In genomic region chr7:122674502-122674901, GRCh38 we compare ENCODE assay signal across 12 cellular contexts. TPM values are rescaled to one million over a fixed set of nuclear protein-coding genes. Genes with fewer than 3 reads are reported as not detected.
DNase-seq lines count a peak whose midpoint lies in the region; ATAC-seq, FAIRE-seq and TF ChIP-seq lines count a peak whose summit lies in the region.
"Had no signal": no experiment of that assay in that cellular context is flagged by ENCODE, and none has a peak within 500 bp of the region (broad histone marks: within the 10 kb centered on the region; RNA-seq: fewer than 3 reads in every experiment).

No MANE protein-coding gene starts in this region.

- H3K36me3 ChIP-seq in OCI-LY3 (replicated peaks; ENCODE audit: low read depth, low read length) (no peaks in the 10 kb centered on the region), pancreas (no peaks in the 10 kb centered on the region)

- no peaks in the 10 kb centered on the region for H3K36me3 Mint-ChIP-seq in activated naive CD8-positive, alpha-beta T cell treated with anti-CD3 and anti-CD28 coated beads for 36 hours
- H3K36me3 Mint-ChIP-seq: activated naive CD4-positive, alpha-beta T cell treated with anti-CD3 and anti-CD28 coated beads, Interleukin-2, amount 50 U/mL, for 24 hours; CD14-positive monocyte had no signal

- no peaks in the 10 kb centered on the region for H3K9me3 ChIP-seq in OCI-LY3 (ENCODE audit: insufficient read depth, low read length)
- H3K9me3 ChIP-seq in pancreas = no peaks in the 10 kb centered on the region

- H3K27ac Mint-ChIP-seq in activated naive CD8-positive, alpha-beta T cell treated with anti-CD3 and anti-CD28 coated beads for 36 hours = no peak overlapping the region
- H3K27ac Mint-ChIP-seq: activated naive CD4-positive, alpha-beta T cell treated with anti-CD3 and anti-CD28 coated beads, Interleukin-2, amount 50 U/mL, for 24 hours; CD14-positive monocyte had no signal

- no peak for TF ChIP-seq CTCF in OCI-LY3 (IDR thresholded peaks at IDR 0.05; ENCODE audit: low read depth, low read length)
- no peak for TF ChIP-seq CTCF in pancreas (IDR thresholded peaks at IDR 0.05)

- H3K79me2 ChIP-seq in OCI-LY3 (ENCODE audit: low read length) = no peaks in the 10 kb centered on the region

- peaks cover 8% of the 10 kb centered on the region; the same call in 1 of the 2 replicates for H3K4me1 ChIP-seq in OCI-LY3 (ENCODE audit: low read length)
- peaks cover 0 to 10% (median 0%) of the 10 kb centered on the region in 3 donors for H3K4me1 ChIP-seq in pancreas

- H3K27ac ChIP-seq in OCI-LY3 (ENCODE audit: low read length) (no peak overlapping the region), pancreas (peak overlapping the region in 2 of 4 donors; percentile 49 to 66)

- H3K4me1 Mint-ChIP-seq in activated naive CD8-positive, alpha-beta T cell treated with anti-CD3 and anti-CD28 coated beads for 36 hours = no peaks in the 10 kb centered on the region
- H3K4me1 Mint-ChIP-seq: activated naive CD4-positive, alpha-beta T cell treated with anti-CD3 and anti-CD28 coated beads, Interleukin-2, amount 50 U/mL, for 24 hours; CD14-positive monocyte had no signal

- H3K4me2 ChIP-seq in OCI-LY3 (ENCODE audit: low read length) = peak overlapping the region; percentile 21; the same call in 1 of the 2 replicates

- FAIRE-seq in pancreas (lab: Jason Lieb, UNC) (no peak), GM19239 (lab: Jason Lieb, UNC) (no peak)

- H3K4me3 ChIP-seq in OCI-LY3 (ENCODE audit: low read length) (no peak overlapping the region), pancreas (peak overlapping the region in 1 of 4 donors; percentile 7)

- no peaks in the 10 kb centered on the region for H3K27me3 Mint-ChIP-seq in activated naive CD8-positive, alpha-beta T cell treated with anti-CD3 and anti-CD28 coated beads for 36 hours
- H3K27me3 Mint-ChIP-seq: activated naive CD4-positive, alpha-beta T cell treated with anti-CD3 and anti-CD28 coated beads, Interleukin-2, amount 50 U/mL, for 24 hours had no signal

- peak; percentile 22 for DNase-seq in Ammon's horn (ENCODE audit: low spot score)
- peak; percentile 36 for DNase-seq in dedifferentiated amniotic fluid mesenchymal stem cell (ENCODE audit: extremely low spot score)
- peak in 1 of 6 donors; percentile 29 for DNase-seq in pancreas
- no peak for DNase-seq in cerebellar nuclear complex (lab: John Stamatoyannopoulos, UW)
- no peak for DNase-seq in activated naive CD8-positive, alpha-beta T cell treated with anti-CD3 and anti-CD28 coated beads for 36 hours
- no peak for DNase-seq in GM19239 (ENCODE audit: insufficient read length, low spot score)
- no peak for DNase-seq in HuH-7.5 (ENCODE audit: low spot score)
- DNase-seq: T-helper 9 cell had no signal

- no peaks in the 10 kb centered on the region for H4K20me1 ChIP-seq in OCI-LY3 (ENCODE audit: insufficient read depth, low read length)

- H3K27me3 ChIP-seq in OCI-LY3 (ENCODE audit: low read depth, low read length) (no peaks in the 10 kb centered on the region), pancreas (no peaks in the 10 kb centered on the region)

- H3K9me3 Mint-ChIP-seq in activated naive CD8-positive, alpha-beta T cell treated with anti-CD3 and anti-CD28 coated beads for 36 hours = no peaks in the 10 kb centered on the region
- H3K9me3 Mint-ChIP-seq: activated naive CD4-positive, alpha-beta T cell treated with anti-CD3 and anti-CD28 coated beads, Interleukin-2, amount 50 U/mL, for 24 hours had no signal

- 6% methylated on average over 4 of the region's 4 CpGs for WGBS in pancreas, 2 donors

- no peak overlapping the region for H2AFZ ChIP-seq in OCI-LY3 (ENCODE audit: low read depth, low read length)

- no peak overlapping the region for H3K9ac ChIP-seq in OCI-LY3 (ENCODE audit: low read length)

- peak; percentile 30 to 68 (median 60) for ATAC-seq in pancreas

- H3K4me3 Mint-ChIP-seq in activated naive CD8-positive, alpha-beta T cell treated with anti-CD3 and anti-CD28 coated beads for 36 hours = no peak overlapping the region
- H3K4me3 Mint-ChIP-seq: activated naive CD4-positive, alpha-beta T cell treated with anti-CD3 and anti-CD28 coated beads, Interleukin-2, amount 50 U/mL, for 24 hours; CD14-positive monocyte had no signal

- intact Hi-C loops in pancreas (cut with DNase I) = no loop called here

RNA-seq across cellular contexts. Expression of gene RNF133, which starts 24.4 kb away (rescaled TPM):
- 1 to 10 TPM in 2 of 6 donors, under 1 TPM in 4; 0.52 to 1.4 (median 0.86) TPM for total RNA-seq in pancreas
- polyA plus RNA-seq in pancreas = under 1 TPM in 1 of 2 donors, not detected in 1; 0.07 TPM
- total RNA-seq in activated naive CD8-positive, alpha-beta T cell treated with anti-CD3 and anti-CD28 coated beads for 36 hours = not detected
- total RNA-seq: HT-29 had no signal
- polyA plus RNA-seq: CD14-positive monocyte had no signal

RNA-seq across cellular contexts. Expression of gene RNF148, which starts 28.2 kb away (rescaled TPM):
- 1 to 10 TPM in 4 of 6 donors, under 1 TPM in 2; 0.67 to 1.7 (median 1.2) TPM for total RNA-seq in pancreas
- under 1 TPM; 0.28 to 0.34 TPM for polyA plus RNA-seq in pancreas
- not detected for total RNA-seq in activated naive CD8-positive, alpha-beta T cell treated with anti-CD3 and anti-CD28 coated beads for 36 hours
- polyA plus RNA-seq: CD14-positive monocyte had no signal

Comparison
In these comparisons a context has a peak if more than half of its experiments do, and no peak if none do; other contexts are left out.
1. DNase-seq: peak in Ammon's horn (single experiment) and dedifferentiated amniotic fluid mesenchymal stem cell (single experiment); none in cerebellar nuclear complex (0 of 2), activated naive CD8-positive, alpha-beta T cell treated with anti-CD3 and anti-CD28 coated beads for 36 hours (single experiment), GM19239 (single experiment) and HuH-7.5 (single experiment).